Comparison of ENCODE assay signal across 1 cellular context in genomic region chr11:115624065-115624464, GRCh38.
TF ChIP-seq lines count a peak whose summit lies in the region.

No MANE protein-coding gene starts in this region.

TF ChIP-seq in IMR-90, 13 proteins besides CTCF, POLR2A, EP300 and RAD21 (continued from another document):
- TF ChIP-seq, protein P1, sequence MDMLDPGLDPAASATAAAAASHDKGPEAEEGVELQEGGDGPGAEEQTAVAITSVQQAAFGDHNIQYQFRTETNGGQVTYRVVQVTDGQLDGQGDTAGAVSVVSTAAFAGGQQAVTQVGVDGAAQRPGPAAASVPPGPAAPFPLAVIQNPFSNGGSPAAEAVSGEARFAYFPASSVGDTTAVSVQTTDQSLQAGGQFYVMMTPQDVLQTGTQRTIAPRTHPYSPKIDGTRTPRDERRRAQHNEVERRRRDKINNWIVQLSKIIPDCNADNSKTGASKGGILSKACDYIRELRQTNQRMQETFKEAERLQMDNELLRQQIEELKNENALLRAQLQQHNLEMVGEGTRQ (IDR thresholded peaks at IDR 0.05; ENCODE audit: low read depth, low read length) = no peak
- no peak for TF ChIP-seq NFE2L2 (IDR thresholded peaks at IDR 0.05; ENCODE audit: low read depth, low read length)
TF ChIP-seq in IMR-90: peak in this region for 0.
